In genomic region chr15:64466408-64467116, GRCh38 we compare ENCODE assay signal across 11 cellular contexts. TPM values are rescaled to one million over a fixed set of nuclear protein-coding genes. Genes with fewer than 3 reads are reported as not detected.
A peak's percentile ranks its signal among the peaks of the same experiment; 100 is the strongest.
DNase-seq lines count a peak whose midpoint lies in the region; ATAC-seq and TF ChIP-seq lines count a peak whose summit lies in the region.
"Had no signal": no experiment of that assay in that cellular context is flagged by ENCODE, and none has a peak within 500 bp of the region (broad histone marks: within the 10 kb centered on the region; RNA-seq: fewer than 3 reads in every experiment).

No MANE protein-coding gene starts in this region.

- CTCF ChIA-PET in CD8-positive, alpha-beta T cell (lab: Charles Lee): interaction anchor here (0.6 to 1.5 kb wide), 5 partner anchors 9 to 187 kb away, joined by 3 to 4 read pairs (median 3); no protein-coding TSS in a partner anchor

- DNase-seq in CD8-positive, alpha-beta T cell: no peak
- no peak for DNase-seq in HFFc6
- no peak for DNase-seq in activated naive CD8-positive, alpha-beta T cell treated with anti-CD3 and anti-CD28 coated beads, Interleukin-2, amount 50 U/mL, for 24 hours
- DNase-seq in mesothelial cell of epicardium (ENCODE audit: low spot score in 2 of 2, unreplicated experiment in 2 of 2): no peak
- no peak for DNase-seq in NCI-H2171 (lab: John Stamatoyannopoulos, UW)
- no peak for DNase-seq in NCI-H510A (lab: John Stamatoyannopoulos, UW)
- no peak for DNase-seq in DMS 273 (lab: John Stamatoyannopoulos, UW; ENCODE audit: unreplicated experiment)
- DNase-seq: activated CD4-positive, CD25-positive, alpha-beta regulatory T cell treated with anti-CD3 and anti-CD28 coated beads, Interleukin-2, amount 50 U/mL, for 72 hours; NCI-H1436; right lobe of liver had no signal

- peaks cover 63% of the 10 kb centered on the region for H3K4me1 ChIP-seq in CD8-positive, alpha-beta T cell (ENCODE audit: insufficient read depth, low read length)

- no peaks in the 10 kb centered on the region for H3K36me3 ChIP-seq in CD8-positive, alpha-beta T cell (ENCODE audit: insufficient read depth, low read length)
- H3K36me3 ChIP-seq: right lobe of liver had no signal

- no peak for TF ChIP-seq CTCF in CD8-positive, alpha-beta T cell (IDR thresholded peaks at IDR 0.05)
- TF ChIP-seq CTCF in HFFc6 (IDR thresholded peaks at IDR 0.05) (no peak), mesothelial cell of epicardium (IDR thresholded peaks at IDR 0.05; ENCODE audit: unreplicated experiment) (no peak)

- H3K9me3 ChIP-seq in CD8-positive, alpha-beta T cell (ENCODE audit: low read length): no peaks in the 10 kb centered on the region
- H3K9me3 ChIP-seq: right lobe of liver had no signal

- intact Hi-C loops in CD8-positive, alpha-beta T cell (cut with DNase I, micrococcal nuclease): loop anchor here in 1 of 2 experiments (10.0 kb wide), 1 partner anchor 112 kb away; the partner anchor contains the start of gene CSNK1G1

- H3K36me3 Mint-ChIP-seq in CD8-positive, alpha-beta T cell: peaks cover 40% of the 10 kb centered on the region
- H3K36me3 Mint-ChIP-seq in HFFc6 (ENCODE audit: low read depth): 0 out of 2 replicates have a peak, but pooled peaks cover 4% of the 10 kb centered on the region
- peaks cover 25% of the 10 kb centered on the region for H3K36me3 Mint-ChIP-seq in activated naive CD8-positive, alpha-beta T cell treated with anti-CD3 and anti-CD28 coated beads, Interleukin-2, amount 50 U/mL, for 24 hours (ENCODE audit: low read depth)
- peaks cover 14% of the 10 kb centered on the region for H3K36me3 Mint-ChIP-seq in mesothelial cell of epicardium

- no peaks in the 10 kb centered on the region for H3K27me3 ChIP-seq in CD8-positive, alpha-beta T cell (ENCODE audit: insufficient read depth, low read length)
- H3K27me3 ChIP-seq: right lobe of liver had no signal

- H3K4me1 Mint-ChIP-seq in CD8-positive, alpha-beta T cell (ENCODE audit: low read depth): peaks cover 71% of the 10 kb centered on the region
- H3K4me1 Mint-ChIP-seq in HFFc6 (ENCODE audit: low read depth) (peaks cover 44% of the 10 kb centered on the region), mesothelial cell of epicardium (peaks cover 50% of the 10 kb centered on the region)
- H3K4me1 Mint-ChIP-seq in activated naive CD8-positive, alpha-beta T cell treated with anti-CD3 and anti-CD28 coated beads, Interleukin-2, amount 50 U/mL, for 24 hours: peaks cover 68% of the 10 kb centered on the region

- no peak overlapping the region for H3K27ac ChIP-seq in CD8-positive, alpha-beta T cell (ENCODE audit: low read depth, low read length)
- H3K27ac ChIP-seq: right lobe of liver had no signal

- H3K27me3 Mint-ChIP-seq in CD8-positive, alpha-beta T cell (ENCODE audit: low read depth): no peaks in the 10 kb centered on the region
- H3K27me3 Mint-ChIP-seq in HFFc6 (ENCODE audit: insufficient read depth) (no peaks in the 10 kb centered on the region; the same call in none of the 2 replicates), mesothelial cell of epicardium (ENCODE audit: low read depth) (no peaks in the 10 kb centered on the region)
- no peaks in the 10 kb centered on the region for H3K27me3 Mint-ChIP-seq in activated naive CD8-positive, alpha-beta T cell treated with anti-CD3 and anti-CD28 coated beads, Interleukin-2, amount 50 U/mL, for 24 hours

- H3K4me3 ChIP-seq in CD8-positive, alpha-beta T cell (ENCODE audit: low read depth, low read length): no peak overlapping the region
- H3K4me3 ChIP-seq: right lobe of liver had no signal

- no peak for ATAC-seq in CD8-positive, alpha-beta T cell
- no peak for ATAC-seq in activated naive CD8-positive, alpha-beta T cell treated with anti-CD3 and anti-CD28 coated beads, Interleukin-2, amount 50 U/mL, for 24 hours
- no peak for ATAC-seq in HG03442 (IDR thresholded peaks at IDR 0.05; ENCODE audit: unreplicated experiment)
- ATAC-seq: right lobe of liver had no signal

- no peak overlapping the region for H3K4me3 Mint-ChIP-seq in CD8-positive, alpha-beta T cell
- no peak overlapping the region for H3K4me3 Mint-ChIP-seq in HFFc6
- H3K4me3 Mint-ChIP-seq in activated naive CD8-positive, alpha-beta T cell treated with anti-CD3 and anti-CD28 coated beads, Interleukin-2, amount 50 U/mL, for 24 hours: peak overlapping the region; percentile 9
- H3K4me3 Mint-ChIP-seq in mesothelial cell of epicardium: no peak overlapping the region

- H3K9me3 Mint-ChIP-seq in CD8-positive, alpha-beta T cell: no peaks in the 10 kb centered on the region
- H3K9me3 Mint-ChIP-seq in HFFc6 (no peaks in the 10 kb centered on the region), mesothelial cell of epicardium (no peaks in the 10 kb centered on the region)
- H3K9me3 Mint-ChIP-seq in activated naive CD8-positive, alpha-beta T cell treated with anti-CD3 and anti-CD28 coated beads, Interleukin-2, amount 50 U/mL, for 24 hours: no peaks in the 10 kb centered on the region

- POLR2A ChIA-PET in CD8-positive, alpha-beta T cell (lab: Charles Lee): interaction anchor here (1.2 kb wide), 1 partner anchor 168 kb away, joined by 4 read pairs; no protein-coding TSS in a partner anchor

- peak overlapping the region; percentile 64 for H3K27ac Mint-ChIP-seq in CD8-positive, alpha-beta T cell
- H3K27ac Mint-ChIP-seq in HFFc6: 0 out of 2 replicates have a peak overlapping the region, but pooled peaks have one; percentile 20
- H3K27ac Mint-ChIP-seq in activated naive CD8-positive, alpha-beta T cell treated with anti-CD3 and anti-CD28 coated beads, Interleukin-2, amount 50 U/mL, for 24 hours: peak overlapping the region; percentile 10
- peak overlapping the region; percentile 45 for H3K27ac Mint-ChIP-seq in mesothelial cell of epicardium

RNA-seq across cellular contexts. Expression of gene ZNF609, which starts 6.2 kb away (rescaled TPM):
- 10 to 100 TPM; 40.1 to 40.7 TPM for total RNA-seq in CD8-positive, alpha-beta T cell
- total RNA-seq in HFFc6 (2021; fragmentation: NEBNext Ultra II Directional; extraction: Animal tissue kit (Norgen Biotek cat#: 25700)): 10 to 100 TPM; 19.7 to 22.1 (median 20.4) TPM
- total RNA-seq in mesothelial cell of epicardium: 75.4 to 77.1 TPM (median 76.0 TPM) in 3 replicates

Comparison
In these comparisons a context has a peak if more than half of its experiments do, and no peak if none do; other contexts are left out.
1. H3K27ac Mint-ChIP-seq: peak in every context shown above with its lines; median percentile 64 in CD8-positive, alpha-beta T cell; 45 in mesothelial cell of epicardium; 20 in HFFc6; 10 in activated naive CD8-positive, alpha-beta T cell treated with anti-CD3 and anti-CD28 coated beads, Interleukin-2, amount 50 U/mL, for 24 hours.